In genomic region chr19:41192574-41193419, GRCh38 we compare ENCODE assay signal across 1 cellular context.
TF ChIP-seq lines count a peak whose summit lies in the region.

CYP2S1 (plus strand) TSS chr19:41193219; CDS start chr19:41193265, 46 bp downstream.

TF ChIP-seq in HEK293, 187 proteins besides CTCF, POLR2A, EP300 and RAD21 (continued from another document and continues in another):
- TF ChIP-seq ZNF398 (tag by site-specific recombination; IDR thresholded peaks at IDR 0.05) (no peak), ZNF132 (tag by site-specific recombination; IDR thresholded peaks at IDR 0.05; ENCODE audit: borderline replicate concordance) (no peak), ZNF433 (tag by site-specific recombination; IDR thresholded peaks at IDR 0.05; ENCODE audit: low read depth) (no peak), ZNF138 (tag by site-specific recombination; IDR thresholded peaks at IDR 0.05; ENCODE audit: borderline replicate concordance) (no peak), ZNF416 (tag by site-specific recombination; IDR thresholded peaks at IDR 0.05) (no peak), PRDM10 (tag by site-specific recombination; IDR thresholded peaks at IDR 0.05) (0 out of 2 replicates have a peak, but pooled peaks have one; percentile 22), ZNF596 (tag by site-specific recombination; IDR thresholded peaks at IDR 0.05) (no peak), PRDM2 (tag by site-specific recombination; IDR thresholded peaks at IDR 0.05; ENCODE audit: borderline replicate concordance) (no peak), ZFP69B (tag by site-specific recombination; IDR thresholded peaks at IDR 0.05) (no peak), ZNF561 (tag by site-specific recombination; IDR thresholded peaks at IDR 0.05; ENCODE audit: borderline replicate concordance) (no peak; the same call in 1 of the 2 replicates), WT1 (tag by site-specific recombination; IDR thresholded peaks at IDR 0.05) (peak; percentile 41), ZNF623 (tag by site-specific recombination; IDR thresholded peaks at IDR 0.05) (no peak), ZBTB44 (tag by site-specific recombination; IDR thresholded peaks at IDR 0.05) (no peak), ZNF76 (tag by site-specific recombination; IDR thresholded peaks at IDR 0.05; ENCODE audit: borderline replicate concordance, low read depth) (no peak), TRIM28 (IDR thresholded peaks at IDR 0.05; ENCODE audit: borderline replicate concordance, low read length) (no peak), ZEB2 (tag by site-specific recombination; IDR thresholded peaks at IDR 0.05) (0 out of 2 replicates have a peak, but pooled peaks have one; percentile 33), ZNF830 (tag by site-specific recombination; IDR thresholded peaks at IDR 0.05; ENCODE audit: low read depth) (no peak), ZNF549 (tag by site-specific recombination; IDR thresholded peaks at IDR 0.05) (no peak), ZFP37 (tag by site-specific recombination; IDR thresholded peaks at IDR 0.05) (0 out of 2 replicates have a peak, but pooled peaks have one; percentile 21), ZNF670 (tag by site-specific recombination; IDR thresholded peaks at IDR 0.05; ENCODE audit: low read depth) (no peak), SP7 (tag by site-specific recombination; IDR thresholded peaks at IDR 0.05) (0 out of 2 replicates have a peak, but pooled peaks have one; percentile 17), ZNF621 (tag by site-specific recombination; IDR thresholded peaks at IDR 0.05) (no peak), ZBTB21 (tag by site-specific recombination; IDR thresholded peaks at IDR 0.05) (no peak), ZNF223 (tag by site-specific recombination; IDR thresholded peaks at IDR 0.05) (no peak), ZNF48 (tag by site-specific recombination; IDR thresholded peaks at IDR 0.05) (no peak), ZNF530 (tag by site-specific recombination; IDR thresholded peaks at IDR 0.05; ENCODE audit: low read depth) (no peak), ZBTB6 (tag by site-specific recombination; IDR thresholded peaks at IDR 0.05) (no peak), REST (tag by site-specific recombination; IDR thresholded peaks at IDR 0.05) (peak; percentile 29; the same call in 1 of the 2 replicates), MZF1 (tag by site-specific recombination; IDR thresholded peaks at IDR 0.05; ENCODE audit: borderline replicate concordance) (no peak), ZNF514 (tag by site-specific recombination; IDR thresholded peaks at IDR 0.05) (no peak), KLF17 (tag by site-specific recombination; IDR thresholded peaks at IDR 0.05) (no peak), ZNF664 (tag by site-specific recombination; IDR thresholded peaks at IDR 0.05) (no peak), ZNF580 (tag by site-specific recombination; IDR thresholded peaks at IDR 0.05) (no peak), ZBTB1 (tag by site-specific recombination; IDR thresholded peaks at IDR 0.05) (no peak), ZNF449 (tag by site-specific recombination; IDR thresholded peaks at IDR 0.05) (peak; percentile 43; the same call in 1 of the 2 replicates), ZNF394 (tag by site-specific recombination; IDR thresholded peaks at IDR 0.05; ENCODE audit: borderline replicate concordance) (no peak), ZIC2 (tag by site-specific recombination; IDR thresholded peaks at IDR 0.05) (peak; percentile 83; the same call in 1 of the 2 replicates), SCRT1 (tag by site-specific recombination; IDR thresholded peaks at IDR 0.05; ENCODE audit: borderline replicate concordance) (no peak), YY2 (tag by site-specific recombination; IDR thresholded peaks at IDR 0.05) (no peak), ZNF174 (tag by site-specific recombination; IDR thresholded peaks at IDR 0.05) (no peak)
